In genomic region chr14:68089146-68089715, GRCh38 we compare ENCODE assay signal across 11 cellular contexts.
DNase-seq lines count a peak whose midpoint lies in the region; ATAC-seq, FAIRE-seq and TF ChIP-seq lines count a peak whose summit lies in the region.
"Had no signal": no experiment of that assay in that cellular context is flagged by ENCODE, and none has a peak within 500 bp of the region (broad histone marks: within the 10 kb centered on the region; RNA-seq: fewer than 3 reads in every experiment).

No MANE protein-coding gene starts in this region.

- peaks cover 0 to 3% of the 10 kb centered on the region in 2 donors for H3K4me1 ChIP-seq in esophagus (ENCODE audit: control insufficient read depth in 2 of 2, insufficient read depth in 2 of 2, low read length in 1 of 2)
- no peaks in the 10 kb centered on the region for H3K4me1 ChIP-seq in Peyer's patch
- H3K4me1 ChIP-seq: SJSA1 had no signal

- peak; percentile 20 for DNase-seq in H54 (ENCODE audit: insufficient read length, low spot score)
- DNase-seq in NCI-H446 treated with DMSO at 0.1 percent for 48 hours (lab: John Stamatoyannopoulos, UW), result peak; percentile 70
- DNase-seq in sciatic nerve (ENCODE audit: low spot score), result no peak
- no peak for DNase-seq in NAMALWA (ENCODE audit: low spot score)
- DNase-seq in germinal center (ENCODE audit: low spot score), result no peak
- DNase-seq in Peyer's patch, result no peak
- no peak for DNase-seq in activated CD4-positive, CD25-positive, alpha-beta regulatory T cell treated with anti-CD3 and anti-CD28 coated beads, Interleukin-2, amount 50 U/mL, for 72 hours
- DNase-seq: activated naive CD8-positive, alpha-beta T cell treated with anti-CD3 and anti-CD28 coated beads, Interleukin-2, amount 10 ng/mL, durations not matched to agents 7 days and 5 days had no signal

- H3K36me3 ChIP-seq in esophagus (ENCODE audit: control insufficient read depth in 2 of 2, insufficient read depth in 2 of 2, low read length in 1 of 2) (no peaks in the 10 kb centered on the region), Peyer's patch (no peaks in the 10 kb centered on the region)
- H3K36me3 ChIP-seq: SJSA1 had no signal

- no peak for TF ChIP-seq CTCF in Peyer's patch (IDR thresholded peaks at IDR 0.05)

- ATAC-seq in sciatic nerve, result peak; percentile 53

- peak overlapping the region; percentile 32 to 33 for H3K27ac ChIP-seq in esophagus (ENCODE audit: low read depth in 2 of 2, low read length in 1 of 2)
- H3K27ac ChIP-seq in Peyer's patch, result peak overlapping the region in 1 of 4 donors; percentile 47
- H3K27ac ChIP-seq: SJSA1 had no signal

- H3K4me3 ChIP-seq in esophagus (ENCODE audit: low read depth in 1 of 2, low read length in 2 of 2) (no peak overlapping the region), Peyer's patch (no peak overlapping the region)
- H3K4me3 ChIP-seq: lung, SJSA1 had no signal

- H3K9me3 ChIP-seq in esophagus (ENCODE audit: control insufficient read depth in 2 of 2, insufficient read depth in 1 of 2, low read depth in 1 of 2, low read length in 1 of 2), result no peaks in the 10 kb centered on the region
- H3K9me3 ChIP-seq in Peyer's patch, result no peaks in the 10 kb centered on the region
- H3K9me3 ChIP-seq: SJSA1 had no signal

- 34 to 59% methylated on average over 5 of the region's 5 CpGs for WGBS in esophagus, 2 donors

- FAIRE-seq in H54 (lab: Jason Lieb, UNC), result peak; percentile 99

- intact Hi-C loops in sciatic nerve (cut with DNase I), result no loop called here

- no peaks in the 10 kb centered on the region for H3K27me3 ChIP-seq in esophagus (ENCODE audit: control insufficient read depth in 1 of 2, insufficient read depth in 2 of 2, low read length in 2 of 2)
- H3K27me3 ChIP-seq in Peyer's patch, result no peaks in the 10 kb centered on the region
- H3K27me3 ChIP-seq: SJSA1 had no signal

- TF ChIP-seq POLR2A in H54 (IDR thresholded peaks at IDR 0.05; ENCODE audit: low read depth, low read length) (no peak), Peyer's patch (IDR thresholded peaks at IDR 0.05) (no peak)

Comparison
In these comparisons a context has a peak if more than half of its experiments do, and no peak if none do; other contexts are left out.
1. DNase-seq: peak in H54 (single experiment) and NCI-H446 treated with DMSO at 0.1 percent for 48 hours (single experiment); none in sciatic nerve (single experiment), NAMALWA (single experiment), germinal center (single experiment), Peyer's patch (0 of 3) and activated CD4-positive, CD25-positive, alpha-beta regulatory T cell treated with anti-CD3 and anti-CD28 coated beads, Interleukin-2, amount 50 U/mL, for 72 hours (single experiment).